In the genomic region with DNA sequence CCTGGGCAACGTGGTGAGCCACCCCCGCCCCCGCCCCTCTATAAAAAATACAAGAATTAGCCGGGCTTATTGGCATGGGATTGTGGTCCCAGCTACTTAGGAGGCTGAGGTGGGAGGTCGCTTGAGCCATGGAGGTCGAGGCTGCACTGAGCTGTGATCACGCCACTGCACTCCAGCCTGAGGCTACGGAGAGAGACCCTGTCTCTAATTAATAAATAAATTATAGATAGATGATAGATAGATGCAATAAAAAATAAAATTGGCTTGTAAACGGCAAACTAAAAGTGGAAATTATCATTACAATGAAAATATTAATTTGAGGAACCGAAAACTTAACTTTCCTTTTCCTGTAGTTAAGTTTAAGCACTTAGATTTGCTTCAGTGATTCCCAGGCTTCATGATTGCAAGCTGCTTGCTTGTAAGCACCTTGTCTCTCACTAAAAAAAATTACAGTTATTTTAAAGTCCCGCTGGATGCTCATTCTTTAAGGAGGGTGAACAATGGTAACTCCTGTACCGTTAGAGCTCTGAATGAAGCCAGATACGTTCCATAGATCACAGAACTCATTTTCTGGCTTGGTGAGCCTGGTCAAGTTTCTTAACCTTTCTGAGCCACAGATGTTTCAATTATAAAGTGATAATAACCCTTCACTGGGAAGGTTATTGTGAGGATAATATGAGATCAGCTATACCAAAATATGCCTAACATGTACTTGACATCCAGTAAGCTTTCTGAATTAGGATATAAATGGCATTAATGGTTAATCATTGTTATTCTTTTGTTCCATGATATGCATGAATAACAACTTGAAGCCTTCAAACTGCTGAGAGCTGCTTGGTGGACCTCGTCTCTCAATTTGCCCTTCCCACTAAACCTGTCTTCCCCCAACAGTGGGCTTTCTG, we compare ENCODE assay signal across 8 cellular contexts. TPM values are rescaled to one million over a fixed set of nuclear protein-coding genes. Genes with fewer than 3 reads are reported as not detected.
DNase-seq lines count a peak whose midpoint lies in the region; ATAC-seq, FAIRE-seq and TF ChIP-seq lines count a peak whose summit lies in the region.

No MANE protein-coding gene starts in this region.

- H3K36me3 Mint-ChIP-seq in memory B cell = peaks cover 2% of the 10 kb centered on the region

- TF ChIP-seq CTCF in A549 (IDR thresholded peaks at IDR 0.05) (no peak), astrocyte of the cerebellum (IDR thresholded peaks at IDR 0.05; ENCODE audit: low read depth, low read length, missing control alignments) (no peak)

- H3K27ac ChIP-seq in A549 = peak overlapping the region; percentile 92 to 94

- H3K27me3 Mint-ChIP-seq in memory B cell = no peaks in the 10 kb centered on the region

- DNase-seq in A549 (ENCODE audit: low read depth in 1 of 2, low spot score in 1 of 2) (no peak), GM18507 (ENCODE audit: extremely low spot score, insufficient read length, low read depth) (no peak), astrocyte of the cerebellum (ENCODE audit: low read depth) (no peak), memory B cell (ENCODE audit: low spot score in 2 of 2) (peak in 1 of 2 donors; percentile 11), NCI-H2029 treated with DMSO at 0.1 percent for 48 hours (lab: John Stamatoyannopoulos, UW) (no peak), iPS-NIHi11 (ENCODE audit: low spot score) (no peak), epidermal melanocyte (ENCODE audit: insufficient read length, low spot score) (no peak)

- no peak for TF ChIP-seq POLR2A in A549 (IDR thresholded peaks at IDR 0.05; ENCODE audit: low read length)

- H3K4me3 ChIP-seq in A549 (peak overlapping the region; percentile 73), astrocyte of the cerebellum (ENCODE audit: low read depth, low read length) (peak overlapping the region; percentile 59)

- H3K4me3 Mint-ChIP-seq in memory B cell = peak overlapping the region; percentile 99

- ATAC-seq in A549 = peak in 1 of 2 experiments; percentile 7; a peak in 2 of 6 replicates
- ATAC-seq in HG03175 (IDR thresholded peaks at IDR 0.05; ENCODE audit: unreplicated experiment) = peak; percentile 42
- ATAC-seq in memory B cell (ENCODE audit: low read depth) = peak; percentile 53

- H3K27ac Mint-ChIP-seq in memory B cell = peak overlapping the region; percentile 93

- TF ChIP-seq RAD21 in A549 (conservative IDR thresholded peaks at IDR 0.05 in 1 of 2, IDR thresholded peaks at IDR 0.05 in 1 of 2) = no peak

- H3K4me1 ChIP-seq in A549 = peaks cover 15% of the 10 kb centered on the region; the same call in 2 of the 3 replicates

- in situ Hi-C loops in astrocyte of the cerebellum (cut with HindIII; ENCODE audit: low sequenced_read_pairs) = no loop called here

- no peaks in the 10 kb centered on the region for H3K9me3 Mint-ChIP-seq in memory B cell

- POLR2A ChIA-PET in A549 (lab: Yijun Ruan, JAX) = interaction anchor here (0.6 kb wide), 1 partner anchor 9 kb away, joined by 3 read pairs; a partner anchor contains a TSS

- TF ChIP-seq EP300 in A549 (IDR thresholded peaks at IDR 0.05) = no peak

- H3K4me2 ChIP-seq in A549 = peak overlapping the region; percentile 97

- H3K4me1 Mint-ChIP-seq in memory B cell = peaks cover 12% of the 10 kb centered on the region

- no peaks in the 10 kb centered on the region for H3K9me3 ChIP-seq in A549

- CTCF ChIA-PET in A549 (lab: Yijun Ruan, JAX) = interaction anchor here (0.6 to 2.1 kb wide), 23 partner anchors 8 to 505 kb away, joined by 3 to 10 read pairs (median 4); a partner anchor contains a TSS

- no peak for FAIRE-seq in A549 (lab: Jason Lieb, UNC)
- peak; percentile 78 for FAIRE-seq in GM18507 (lab: Jason Lieb, UNC)

- WGBS in A549 (ENCODE audit: missing lambda C conversion rate) = 45% methylated on average over 14 of the region's 14 CpGs

TF ChIP-seq in A549, 52 proteins besides CTCF, POLR2A, EP300 and RAD21:
- 0 out of 2 replicates have a peak, but pooled peaks have one; percentile 17 for TF ChIP-seq CHD4 (IDR thresholded peaks at IDR 0.05; ENCODE audit: borderline replicate concordance)
- TF ChIP-seq, protein P1, sequence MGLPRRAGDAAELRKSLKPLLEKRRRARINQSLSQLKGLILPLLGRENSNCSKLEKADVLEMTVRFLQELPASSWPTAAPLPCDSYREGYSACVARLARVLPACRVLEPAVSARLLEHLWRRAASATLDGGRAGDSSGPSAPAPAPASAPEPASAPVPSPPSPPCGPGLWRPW (IDR thresholded peaks at IDR 0.05) = no peak

RNA-seq across cellular contexts. Expression of a gene that starts 9.4 kb away (rescaled TPM):
- polyA plus RNA-seq in A549 (2011; rRNA removed) (237 and 309 TPM in 2 replicates), A549 (2017; fragmentation: RNase III; extraction: RNeasy Plus Mini Kit Qiagen cat#74134 plus additional on column Dnase treatment) (310 to 351 TPM (median 313 TPM) in 3 replicates)
- polyA plus RNA-seq in A549 (2012; cell fraction: cytosol; rRNA removed) = 63.3 and 69.9 TPM in 2 replicates
- polyA plus RNA-seq in A549 (2012; cell fraction: nucleus; rRNA removed) = 47.7 and 99.2 TPM in 2 replicates
- 172 and 182 TPM in 2 replicates for polyA minus RNA-seq in A549 (2011; rRNA and poly(A)+ RNA removed)

RNA-seq across cellular contexts. Expression of a gene that starts 44.5 kb away (rescaled TPM):
- polyA plus RNA-seq in A549 (2011; rRNA removed) (71.2 and 75.6 TPM in 2 replicates), A549 (2017; fragmentation: RNase III; extraction: RNeasy Plus Mini Kit Qiagen cat#74134 plus additional on column Dnase treatment) (40.6 to 45.1 TPM (median 41.3 TPM) in 3 replicates)
- polyA plus RNA-seq in A549 (2012; cell fraction: cytosol; rRNA removed) = 50.4 and 63.1 TPM in 2 replicates
- 24.9 and 43.9 TPM in 2 replicates for polyA plus RNA-seq in A549 (2012; cell fraction: nucleus; rRNA removed)
- 46.2 and 47.9 TPM in 2 replicates for polyA minus RNA-seq in A549 (2011; rRNA and poly(A)+ RNA removed)
